2 cellular contexts compared by ENCODE assay signal in genomic region chr22:20303229-20303534, GRCh38.
A peak's percentile ranks its signal among the peaks of the same experiment; 100 is the strongest.
TF ChIP-seq lines count a peak whose summit lies in the region.
"Not testable (repeated sequence)": the region's sequence is repeated elsewhere in the genome, so short reads cannot be mapped to it uniquely, and the experiment has no call there.

No MANE protein-coding gene starts in this region.

TF ChIP-seq in HEK293, 187 proteins besides CTCF, POLR2A, EP300 and RAD21:
- TF ChIP-seq KLF1 (tag by site-specific recombination; IDR thresholded peaks at IDR 0.05) (peak; percentile 82; the same call in 1 of the 2 replicates), EGR2 (tag by site-specific recombination; IDR thresholded peaks at IDR 0.05; ENCODE audit: low read depth) (peak; percentile 74), ZFHX2 (tag by site-specific recombination; conservative IDR thresholded peaks at IDR 0.05) (peak; percentile 62)

TF ChIP-seq in K562, 482 proteins besides CTCF, POLR2A, EP300 and RAD21:
- TF ChIP-seq ZNF740 (CRISPR knock-in tag; IDR thresholded peaks at IDR 0.05) (0 out of 2 replicates have a peak, but pooled peaks have one; percentile 2), EGR1 (conservative IDR thresholded peaks at IDR 0.05) (0 out of 2 replicates have a peak, but pooled peaks have one; percentile 40)
- not testable (repeated sequence) for TF ChIP-seq ZNF740 (tag; IDR thresholded peaks at IDR 0.05)
